In the genomic region with DNA sequence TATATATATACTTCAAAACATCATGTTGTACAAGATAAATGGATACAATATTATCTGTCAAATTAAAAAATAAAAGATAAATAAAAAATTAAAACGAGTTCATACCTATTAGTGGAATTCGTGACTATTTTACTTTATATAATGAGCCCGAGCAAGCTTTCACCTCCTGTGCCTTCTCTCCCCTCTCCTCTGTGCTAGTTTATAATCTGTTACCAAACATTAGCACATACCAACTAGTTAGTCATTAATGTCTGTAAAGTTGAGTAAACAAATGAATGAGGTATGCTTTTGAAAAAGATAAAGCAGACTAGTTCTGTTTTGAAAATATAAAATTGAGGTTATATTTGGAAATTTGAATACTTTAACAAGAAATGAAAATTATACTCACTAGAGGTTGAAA, we compare ENCODE assay signal across 20 cellular contexts.
"Had no signal": no experiment of that assay in that cellular context is flagged by ENCODE, and none has a peak within 500 bp of the region (broad histone marks: within the 10 kb centered on the region; RNA-seq: fewer than 3 reads in every experiment).

No MANE protein-coding gene starts in this region.

- H3K27me3 ChIP-seq: ascending aorta, dorsolateral prefrontal cortex, left lung, neutrophil, suprapubic skin had no signal

- H3K4me1 ChIP-seq: ascending aorta, foreskin keratinocyte, left lung, spleen, suprapubic skin had no signal

- H3K9me3 ChIP-seq: ascending aorta, left lung, neutrophil, spleen, suprapubic skin had no signal

- ATAC-seq: activated naive CD8-positive, alpha-beta T cell treated with anti-CD3 and anti-CD28 coated beads, Interleukin-2, amount 50 U/mL, for 24 hours; activated T-helper 17 cell treated with anti-CD3 and anti-CD28 coated beads, Interleukin-2, amount 50 U/mL, for 72 hours; foreskin keratinocyte; left lung; naive thymus-derived CD8-positive, alpha-beta T cell; sciatic nerve; T-cell had no signal

- H3K4me3 Mint-ChIP-seq: activated naive CD8-positive, alpha-beta T cell treated with anti-CD3 and anti-CD28 coated beads, Interleukin-2, amount 50 U/mL, for 24 hours; activated T-helper 17 cell treated with anti-CD3 and anti-CD28 coated beads, Interleukin-2, amount 50 U/mL, for 72 hours; immature natural killer cell; memory B cell; naive thymus-derived CD8-positive, alpha-beta T cell; stimulated activated naive CD8-positive, alpha-beta T cell treated with anti-CD3 and anti-CD28 coated beads, Interleukin-15, Interleukin-2, amounts not matched to agents 100 ng/mL and 50 ng/mL, for 24 hours; T-cell had no signal

- H3K36me3 ChIP-seq: ascending aorta, left lung, neutrophil, spleen, suprapubic skin had no signal

- DNase-seq: activated CD4-positive, CD25-positive, alpha-beta regulatory T cell treated with anti-CD3 and anti-CD28 coated beads, Interleukin-2, amount 50 U/mL, for 72 hours; activated naive CD4-positive, alpha-beta T cell treated with Interleukin-2 at 50 U/mL for 16 hours; activated naive CD8-positive, alpha-beta T cell treated with anti-CD3 and anti-CD28 coated beads, Interleukin-2, amount 50 U/mL, for 24 hours; dorsolateral prefrontal cortex; foreskin keratinocyte; glutamatergic neuron; immature natural killer cell; left lung; naive thymus-derived CD8-positive, alpha-beta T cell; spleen; T-cell; T1000; trophoblast cell had no signal

- H3K36me3 Mint-ChIP-seq: immature natural killer cell, memory B cell, T-cell had no signal

- H3K4me1 Mint-ChIP-seq: activated naive CD8-positive, alpha-beta T cell treated with anti-CD3 and anti-CD28 coated beads, Interleukin-2, amount 50 U/mL, for 24 hours; activated T-helper 17 cell treated with anti-CD3 and anti-CD28 coated beads, Interleukin-2, amount 50 U/mL, for 72 hours; immature natural killer cell; memory B cell; naive thymus-derived CD8-positive, alpha-beta T cell; T-cell had no signal

- H3K4me3 ChIP-seq: ascending aorta, dorsolateral prefrontal cortex, left lung, spleen, suprapubic skin had no signal

- H3K27ac ChIP-seq: ascending aorta, dorsolateral prefrontal cortex, foreskin keratinocyte, left lung, neutrophil, spleen, suprapubic skin had no signal

- H3K27ac Mint-ChIP-seq: activated naive CD8-positive, alpha-beta T cell treated with anti-CD3 and anti-CD28 coated beads, Interleukin-2, amount 50 U/mL, for 24 hours; activated T-helper 17 cell treated with anti-CD3 and anti-CD28 coated beads, Interleukin-2, amount 50 U/mL, for 72 hours; immature natural killer cell; memory B cell; naive thymus-derived CD8-positive, alpha-beta T cell; stimulated activated naive CD8-positive, alpha-beta T cell treated with anti-CD3 and anti-CD28 coated beads, Interleukin-15, Interleukin-2, amounts not matched to agents 100 ng/mL and 50 ng/mL, for 24 hours; T-cell had no signal

- H3K9me3 Mint-ChIP-seq: activated T-helper 17 cell treated with anti-CD3 and anti-CD28 coated beads, Interleukin-2, amount 50 U/mL, for 72 hours; immature natural killer cell; memory B cell; stimulated activated naive CD8-positive, alpha-beta T cell treated with anti-CD3 and anti-CD28 coated beads, Interleukin-15, Interleukin-2, amounts not matched to agents 100 ng/mL and 50 ng/mL, for 24 hours had no signal
